In genomic region chr2:158923641-158924040, GRCh38 we compare ENCODE assay signal across 15 cellular contexts. TPM values are rescaled to one million over a fixed set of nuclear protein-coding genes. Genes with fewer than 3 reads are reported as not detected.
DNase-seq lines count a peak whose midpoint lies in the region; ATAC-seq, FAIRE-seq and TF ChIP-seq lines count a peak whose summit lies in the region.
"Had no signal": no experiment of that assay in that cellular context is flagged by ENCODE, and none has a peak within 500 bp of the region (broad histone marks: within the 10 kb centered on the region; RNA-seq: fewer than 3 reads in every experiment).

No MANE protein-coding gene starts in this region.

- no peak for ATAC-seq in GM21737 (IDR thresholded peaks at IDR 0.05; ENCODE audit: unreplicated experiment)
- ATAC-seq in GM19351 (IDR thresholded peaks at IDR 0.05; ENCODE audit: unreplicated experiment), result no peak

- H3K36me3 ChIP-seq in hepatocyte (replicated peaks; ENCODE audit: insufficient read depth, low read depth) (no peaks in the 10 kb centered on the region), trophoblast cell (ENCODE audit: control insufficient read depth in 1 of 2, insufficient read depth in 2 of 2, low read length in 2 of 2) (no peaks in the 10 kb centered on the region)

- TF ChIP-seq POLR2A in H54 (IDR thresholded peaks at IDR 0.05; ENCODE audit: low read depth, low read length), result no peak

- H2BK120ac ChIP-seq in trophoblast cell (ENCODE audit: insufficient read depth, low read length, poor library complexity), result no peak overlapping the region

- no peaks in the 10 kb centered on the region for H3K79me2 ChIP-seq in hepatocyte
- H3K79me2 ChIP-seq in trophoblast cell (ENCODE audit: control insufficient read depth, insufficient read depth, low read length, poor library complexity), result no peaks in the 10 kb centered on the region

- no peak overlapping the region for H3K23ac ChIP-seq in trophoblast cell (ENCODE audit: low read length)

- H3K4me1 ChIP-seq in hepatocyte (ENCODE audit: insufficient read depth), result peaks cover 16% of the 10 kb centered on the region
- peaks cover 6 to 17% of the 10 kb centered on the region in 2 experiments for H3K4me1 ChIP-seq in trophoblast cell (ENCODE audit: control insufficient read depth in 1 of 2, insufficient read depth in 2 of 2, low read length in 2 of 2)

- H2BK5ac ChIP-seq in trophoblast cell (ENCODE audit: low read depth, low read length, poor library complexity), result no peak overlapping the region

- H3K27ac ChIP-seq in hepatocyte, result no peak overlapping the region
- H3K27ac ChIP-seq in trophoblast cell (ENCODE audit: low read depth, low read length), result peak overlapping the region; percentile 76

- no peak overlapping the region for H3K4ac ChIP-seq in trophoblast cell (ENCODE audit: low read depth, low read length)

- DNase-seq in H54 (ENCODE audit: insufficient read length, low spot score) (no peak), MV-4-11 (lab: John Stamatoyannopoulos, UW) (peak; percentile 30), hepatocyte (ENCODE audit: low spot score) (no peak), trophoblast cell (no peak), NCI-H526 (lab: John Stamatoyannopoulos, UW) (no peak), KBM-7 (no peak)
- DNase-seq: ACHN, AML-193, NCI-H1417 treated with DMSO at 0.1 percent for 48 hours, NCI-H2029, NCI-H2171 treated with DMSO at 0.1 percent for 48 hours, NCI-H774 had no signal

- H2AK5ac ChIP-seq in trophoblast cell (ENCODE audit: low read length), result no peak overlapping the region

- no peak overlapping the region for H4K91ac ChIP-seq in trophoblast cell (ENCODE audit: low read depth, low read length)

- H3K4me2 ChIP-seq in hepatocyte (peak overlapping the region; percentile 15), trophoblast cell (ENCODE audit: low read length) (no peak overlapping the region)

- H3K27me3 ChIP-seq in hepatocyte, result no peaks in the 10 kb centered on the region
- no peaks in the 10 kb centered on the region for H3K27me3 ChIP-seq in trophoblast cell (ENCODE audit: insufficient read depth, low read length)

- H4K8ac ChIP-seq in trophoblast cell (ENCODE audit: low read depth, low read length), result no peak overlapping the region

- H3K14ac ChIP-seq in trophoblast cell (ENCODE audit: low read length), result no peak overlapping the region

- no peak overlapping the region for H2AFZ ChIP-seq in hepatocyte
- H2AFZ ChIP-seq in trophoblast cell (ENCODE audit: insufficient read depth, low read length, poor library complexity), result no peak overlapping the region

- no peak overlapping the region for H2BK12ac ChIP-seq in trophoblast cell (ENCODE audit: low read length)

- H3K4me3 ChIP-seq in hepatocyte (no peak overlapping the region), trophoblast cell (ENCODE audit: low read depth, low read length) (no peak overlapping the region)

- H3K9me3 ChIP-seq in hepatocyte (ENCODE audit: low read depth), result no peaks in the 10 kb centered on the region
- H3K9me3 ChIP-seq in trophoblast cell (ENCODE audit: insufficient read depth, low read depth, low read length), result no peaks in the 10 kb centered on the region

- no peak overlapping the region for H3K9ac ChIP-seq in trophoblast cell (ENCODE audit: low read length)

- WGBS in hepatocyte (ENCODE audit: low lambda C conversion rate, missing lambda C conversion rate), result 80% methylated on average over 1 of the region's 1 CpG
- no CpG with 5 or more reads among the region's 1 CpG for WGBS in trophoblast cell (ENCODE audit: extremely low coverage, insufficient coverage, insufficient read length)

- no peak for TF ChIP-seq CTCF in hepatocyte (IDR thresholded peaks at IDR 0.05; ENCODE audit: poor library complexity)

- H3K18ac ChIP-seq in trophoblast cell (ENCODE audit: low read length), result no peak overlapping the region

- no peak overlapping the region for H4K12ac ChIP-seq in trophoblast cell (ENCODE audit: low read depth, low read length)

- FAIRE-seq in H54 (lab: Jason Lieb, UNC), result peak; percentile 23

- no peaks in the 10 kb centered on the region for H3K9me2 ChIP-seq in hepatocyte (replicated peaks; ENCODE audit: insufficient read depth)

- peaks cover 7% of the 10 kb centered on the region for H3K79me1 ChIP-seq in trophoblast cell (ENCODE audit: low read length)

- H4K20me1 ChIP-seq in hepatocyte (ENCODE audit: insufficient read depth, poor library complexity, severe bottlenecking), result no peaks in the 10 kb centered on the region

- in situ Hi-C loops in KBM-7 (cut with MboI; ENCODE audit: low pct_unique_long_range_greater_than_20kb, low sequenced_read_pairs), result loop anchor here (25.0 kb wide), 1 partner anchor 189 kb away; no protein-coding TSS in a partner anchor

RNA-seq across cellular contexts. Expression of gene TANC1, which starts 44.8 kb away (rescaled TPM):
- 18.5 and 20.6 TPM in 2 replicates for total RNA-seq in hepatocyte
- polyA plus RNA-seq in hepatocyte, result 8.3 and 8.9 TPM in 2 replicates
- 20.5 and 20.8 TPM in 2 replicates for polyA plus RNA-seq in trophoblast cell (2013)
- polyA plus RNA-seq: CD14-positive monocyte had no signal
